1 cellular context compared by ENCODE assay signal in genomic region chrX:154047266-154047665, GRCh38.
TF ChIP-seq lines count a peak whose summit lies in the region.

No MANE protein-coding gene starts in this region.

TF ChIP-seq in K562, 482 proteins besides CTCF, POLR2A, EP300 and RAD21 (continued from another document):
- TF ChIP-seq SMAD3 (CRISPR knock-in tag; conservative IDR thresholded peaks at IDR 0.05), result no peak
- no peak for TF ChIP-seq TCF7 (IDR thresholded peaks at IDR 0.05; ENCODE audit: borderline replicate concordance)
- TF ChIP-seq NR2C2 (CRISPR knock-in tag; IDR thresholded peaks at IDR 0.05), result no peak
- 0 out of 2 replicates have a peak, but pooled peaks have one; percentile 21 for TF ChIP-seq NR2C2 (tag; IDR thresholded peaks at IDR 0.05)
- no peak for TF ChIP-seq KLF1 (tag; IDR thresholded peaks at IDR 0.05)
- TF ChIP-seq PKNOX1 (IDR thresholded peaks at IDR 0.05), result 0 out of 2 replicates have a peak, but pooled peaks have one; percentile 16
- TF ChIP-seq NFIC (IDR thresholded peaks at IDR 0.05), result peak; percentile 32
